Comparison of ENCODE assay signal across 8 cellular contexts in genomic region chr19:16330368-16330801, GRCh38. TPM values are rescaled to one million over a fixed set of nuclear protein-coding genes. Genes with fewer than 3 reads are reported as not detected.
DNase-seq lines count a peak whose midpoint lies in the region; ATAC-seq, FAIRE-seq and TF ChIP-seq lines count a peak whose summit lies in the region.

No MANE protein-coding gene starts in this region.

- no peaks in the 10 kb centered on the region for H4K20me1 ChIP-seq in MM.1S (ENCODE audit: insufficient read depth, low read length)

- TF ChIP-seq CTCF in MM.1S (IDR thresholded peaks at IDR 0.05; ENCODE audit: low read length) (no peak), sigmoid colon (IDR thresholded peaks at IDR 0.05) (no peak)

- peaks cover 57% of the 10 kb centered on the region for H3F3A ChIP-seq in MM.1S (ENCODE audit: insufficient read depth, low read length)

- no peak overlapping the region for H2AFZ ChIP-seq in MM.1S (ENCODE audit: low read length)

- H3K27ac ChIP-seq in MM.1S (ENCODE audit: low read length) (peak overlapping the region; percentile 73; the same call in 1 of the 2 replicates), sigmoid colon (peak overlapping the region in 3 of 4 donors; percentile 57 to 97 (median 97))

- H3K27me3 ChIP-seq in MM.1S (replicated peaks; ENCODE audit: insufficient read depth, low read length) (no peaks in the 10 kb centered on the region), sigmoid colon (no peaks in the 10 kb centered on the region)

- peak overlapping the region; percentile 38; the same call in 1 of the 2 replicates for H3K4me2 ChIP-seq in MM.1S (ENCODE audit: low read depth, low read length)

- TF ChIP-seq EP300 in sigmoid colon (IDR thresholded peaks at IDR 0.05) = no peak

- FAIRE-seq in GM18507 (lab: Jason Lieb, UNC) (peak; percentile 86), frontal cortex (lab: Jason Lieb, UNC) (no peak)

- no peak for TF ChIP-seq POLR2A in sigmoid colon (IDR thresholded peaks at IDR 0.05)

- H3K36me3 ChIP-seq in MM.1S (replicated peaks; ENCODE audit: insufficient read depth, low read length) (no peaks in the 10 kb centered on the region), sigmoid colon (peaks cover 4 to 25% (median 9%) of the 10 kb centered on the region in 4 donors)

- ATAC-seq in esophagus mucosa = peak; percentile 94
- ATAC-seq in HG03432 (IDR thresholded peaks at IDR 0.05; ENCODE audit: unreplicated experiment) = no peak

- no peak overlapping the region for H3K4me3 ChIP-seq in MM.1S (ENCODE audit: low read length)
- no peak overlapping the region for H3K4me3 ChIP-seq in sigmoid colon

- peaks cover 10% of the 10 kb centered on the region for H3K79me2 ChIP-seq in MM.1S (ENCODE audit: low read length)

- no peaks in the 10 kb centered on the region for H3K9me2 ChIP-seq in MM.1S (replicated peaks; ENCODE audit: insufficient read depth, low read length)

- WGBS in sigmoid colon, 2 donors = 13 to 27% methylated on average over 8 of the region's 8 CpGs

- no peak for DNase-seq in GM18507 (ENCODE audit: extremely low spot score, insufficient read length, low read depth)
- DNase-seq in MM.1S = peak; percentile 97
- DNase-seq in activated CD8-positive, alpha-beta memory T cell treated with anti-CD3 and anti-CD28 coated beads, Interleukin-2, amount 50 U/mL, for 24 hours (ENCODE audit: extremely low read depth) = peak; percentile 88
- DNase-seq in sigmoid colon = peak; percentile 83
- no peak for DNase-seq in frontal cortex (ENCODE audit: low spot score in 2 of 2)
- no peak for DNase-seq in NCI-H748 treated with DMSO at 0.1 percent for 48 hours (lab: John Stamatoyannopoulos, UW)

- H3K4me1 ChIP-seq in MM.1S (ENCODE audit: low read length) (peaks cover 35% of the 10 kb centered on the region), sigmoid colon (peaks cover 0 to 40% (median 33%) of the 10 kb centered on the region in 4 donors)

- peak overlapping the region; percentile 44 for H3K9ac ChIP-seq in MM.1S (ENCODE audit: low read length)

- intact Hi-C loops in sigmoid colon (cut with DNase I) = no loop called here

- no peaks in the 10 kb centered on the region for H3K9me3 ChIP-seq in MM.1S (replicated peaks; ENCODE audit: insufficient read depth, low read length)
- H3K9me3 ChIP-seq in sigmoid colon = no peaks in the 10 kb centered on the region

RNA-seq across cellular contexts. Expression of gene KLF2, which starts 5.8 kb away (rescaled TPM):
- 5.2 TPM for total RNA-seq in esophagus mucosa
- 10 to 100 TPM; 17.1 to 49.3 (median 28.3) TPM for total RNA-seq in sigmoid colon
- 10 to 100 TPM in 1 of 3 donors, 1 to 10 TPM in 2; 2.8 to 25.9 (median 3.6) TPM for polyA plus RNA-seq in sigmoid colon
- 2.4 TPM for total RNA-seq in frontal cortex

Comparison
In these comparisons a context has a peak if more than half of its experiments do, and no peak if none do; other contexts are left out.
1. DNase-seq: peak in MM.1S (single experiment), activated CD8-positive, alpha-beta memory T cell treated with anti-CD3 and anti-CD28 coated beads, Interleukin-2, amount 50 U/mL, for 24 hours (single experiment) and sigmoid colon (single experiment); none in GM18507 (single experiment), frontal cortex (0 of 2) and NCI-H748 treated with DMSO at 0.1 percent for 48 hours (single experiment).